7 cellular contexts compared by ENCODE assay signal in genomic region chr21:43403671-43404430, GRCh38. TPM values are rescaled to one million over a fixed set of nuclear protein-coding genes. Genes with fewer than 3 reads are reported as not detected.
DNase-seq lines count a peak whose midpoint lies in the region; ATAC-seq and TF ChIP-seq lines count a peak whose summit lies in the region.
"Not testable (repeated sequence)": the region's sequence is repeated elsewhere in the genome, so short reads cannot be mapped to it uniquely, and the experiment has no call there.

No MANE protein-coding gene starts in this region.

- intact Hi-C loops in activated CD4-positive, alpha-beta T cell treated with anti-CD3 and anti-CD28 coated beads, Interleukin-2, amount 10 ng/mL, durations not matched to agents 24 days and 14 days (cut with micrococcal nuclease); right lobe of liver (cut with DNase I); gastrocnemius medialis (cut with DNase I; ENCODE audit: low total_unique reads): not testable (repeated sequence)

- H3K9me3 Mint-ChIP-seq in activated CD4-positive, alpha-beta T cell treated with anti-CD3 and anti-CD28 coated beads, Interleukin-2, amount 10 ng/mL, durations not matched to agents 24 days and 14 days; chondrocyte (ENCODE audit: low read depth); osteocyte (ENCODE audit: unreplicated experiment): not testable (repeated sequence)

- not testable (repeated sequence) for H3K27me3 ChIP-seq in BE2C, right lobe of liver, gastrocnemius medialis

- peak; percentile 0 for DNase-seq in BE2C
- peak; percentile 8 for DNase-seq in activated CD4-positive, alpha-beta T cell treated with anti-CD3 and anti-CD28 coated beads, Interleukin-2, amount 10 ng/mL, durations not matched to agents 24 days and 14 days
- DNase-seq in chondrocyte (ENCODE audit: low spot score): peak; percentile 10
- DNase-seq in left lobe of liver (ENCODE audit: low spot score): peak; percentile 90
- DNase-seq in right lobe of liver: peak in 2 of 3 donors; percentile 43 to 90
- DNase-seq in osteocyte (ENCODE audit: extremely low spot score, unreplicated experiment): peak; percentile 13
- DNase-seq in gastrocnemius medialis: peak in 1 of 2 donors; percentile 60

- H3K36me3 Mint-ChIP-seq in activated CD4-positive, alpha-beta T cell treated with anti-CD3 and anti-CD28 coated beads, Interleukin-2, amount 10 ng/mL, durations not matched to agents 24 days and 14 days (ENCODE audit: low read depth); chondrocyte (ENCODE audit: low read depth); osteocyte (ENCODE audit: unreplicated experiment): not testable (repeated sequence)

- not testable (repeated sequence) for TF ChIP-seq CTCF in BE2C (IDR thresholded peaks at IDR 0.05; ENCODE audit: low read depth, low read length); chondrocyte (IDR thresholded peaks at IDR 0.05); right lobe of liver (IDR thresholded peaks at IDR 0.05); osteocyte (IDR thresholded peaks at IDR 0.05); gastrocnemius medialis (IDR thresholded peaks at IDR 0.05 in 4 of 5, conservative IDR thresholded peaks at IDR 0.05 in 1 of 5)

- not testable (repeated sequence) for H3K4me1 ChIP-seq in BE2C, right lobe of liver, gastrocnemius medialis

- not testable (repeated sequence) for H3K4me3 Mint-ChIP-seq in activated CD4-positive, alpha-beta T cell treated with anti-CD3 and anti-CD28 coated beads, Interleukin-2, amount 10 ng/mL, durations not matched to agents 24 days and 14 days; chondrocyte (ENCODE audit: unreplicated experiment); osteocyte (ENCODE audit: unreplicated experiment)

- in situ Hi-C loops in gastrocnemius medialis (cut with MboI; ENCODE audit: low sequenced_read_pairs in 4 of 4): not testable (repeated sequence)

- H3K36me3 ChIP-seq in BE2C, right lobe of liver, gastrocnemius medialis: not testable (repeated sequence)

- not testable (repeated sequence) for H3K27ac ChIP-seq in right lobe of liver
- peak overlapping the region in 1 of 4 donors; percentile 41 for H3K27ac ChIP-seq in gastrocnemius medialis

- H3K27ac Mint-ChIP-seq in activated CD4-positive, alpha-beta T cell treated with anti-CD3 and anti-CD28 coated beads, Interleukin-2, amount 10 ng/mL, durations not matched to agents 24 days and 14 days; chondrocyte (ENCODE audit: unreplicated experiment); osteocyte (ENCODE audit: unreplicated experiment): not testable (repeated sequence)

- no CpG with 5 or more reads among the region's 21 CpGs for WGBS in right lobe of liver (ENCODE audit: insufficient coverage, low coverage, low lambda C conversion rate, missing lambda C conversion rate)

- TF ChIP-seq POLR2A in right lobe of liver (IDR thresholded peaks at IDR 0.05); gastrocnemius medialis (IDR thresholded peaks at IDR 0.05): not testable (repeated sequence)

- H3K4me1 Mint-ChIP-seq in activated CD4-positive, alpha-beta T cell treated with anti-CD3 and anti-CD28 coated beads, Interleukin-2, amount 10 ng/mL, durations not matched to agents 24 days and 14 days; chondrocyte (ENCODE audit: low read depth); osteocyte (ENCODE audit: unreplicated experiment): not testable (repeated sequence)

- not testable (repeated sequence) for H3K27me3 Mint-ChIP-seq in activated CD4-positive, alpha-beta T cell treated with anti-CD3 and anti-CD28 coated beads, Interleukin-2, amount 10 ng/mL, durations not matched to agents 24 days and 14 days; chondrocyte (ENCODE audit: low read depth); osteocyte (ENCODE audit: unreplicated experiment)

- not testable (repeated sequence) for H3K4me3 ChIP-seq in BE2C (ENCODE audit: low read depth, low read length); right lobe of liver; gastrocnemius medialis

- H3K9me3 ChIP-seq in BE2C, right lobe of liver, gastrocnemius medialis: not testable (repeated sequence)

- peak; percentile 95 for ATAC-seq in left lobe of liver
- ATAC-seq in right lobe of liver: peak; percentile 88 to 98 (median 94)
- ATAC-seq in gastrocnemius medialis: peak; percentile 60 to 80

RNA-seq across cellular contexts. Expression of gene SIK1, which starts 23.1 kb away (rescaled TPM):
- polyA plus RNA-seq in BE2C (2012; ENCODE audit: insufficient read depth, insufficient read length, low read depth): 0.49 TPM
- total RNA-seq in activated CD4-positive, alpha-beta T cell treated with anti-CD3 and anti-CD28 coated beads, Interleukin-2, amount 10 ng/mL, durations not matched to agents 24 days and 14 days: 11.8 and 12.5 TPM in 2 replicates
- total RNA-seq in chondrocyte (53.9 to 77.7 TPM (median 60.7 TPM) in 3 replicates), left lobe of liver (6.3 TPM), right lobe of liver (10 to 100 TPM in 3 of 6 experiments, 1 to 10 TPM in 3; 4.2 to 44.4 (median 23.9) TPM), osteocyte (34.1 and 43.6 TPM in 2 replicates), gastrocnemius medialis (10 to 100 TPM in 1 of 4 donors, 1 to 10 TPM in 2, under 1 TPM in 1; 0.36 to 12.8 (median 1.9) TPM)
